ENCODE assay signal across 10 cellular contexts in the genomic region with DNA sequence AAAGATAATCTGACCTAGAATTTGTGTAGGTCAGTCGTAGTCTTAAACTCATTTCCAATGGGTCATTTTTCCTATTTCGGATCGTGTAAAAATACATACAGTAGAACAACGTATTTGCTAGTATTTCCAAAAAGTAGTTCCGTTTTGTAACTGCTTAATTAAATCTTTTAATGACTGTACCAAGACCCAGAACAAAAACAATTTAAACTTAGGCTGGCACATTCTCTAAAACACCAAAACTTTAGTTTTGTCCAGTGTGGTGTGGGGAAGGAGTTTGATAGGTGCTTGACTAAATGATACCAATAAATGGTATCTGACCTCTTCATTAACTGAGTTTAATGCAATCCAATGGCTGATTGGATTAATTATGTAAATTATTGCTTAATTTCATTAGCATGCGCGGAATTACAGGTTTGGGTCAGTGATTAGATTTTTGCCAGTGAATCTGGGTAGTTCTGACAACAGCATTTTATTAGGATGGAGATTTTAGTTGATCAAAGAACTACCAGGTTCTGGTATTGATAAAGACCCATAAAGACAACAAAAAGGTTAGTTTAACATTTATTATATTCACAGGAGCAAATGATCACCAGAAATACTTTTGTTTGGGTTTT. TPM values are rescaled to one million over a fixed set of nuclear protein-coding genes. Genes with fewer than 3 reads are reported as not detected.
DNase-seq lines count a peak whose midpoint lies in the region; ATAC-seq and TF ChIP-seq lines count a peak whose summit lies in the region.
"Had no signal": no experiment of that assay in that cellular context is flagged by ENCODE, and none has a peak within 500 bp of the region (broad histone marks: within the 10 kb centered on the region; RNA-seq: fewer than 3 reads in every experiment).

No MANE protein-coding gene starts in this region.

- no peak for TF ChIP-seq EP300 in ovary (IDR thresholded peaks at IDR 0.05)

- H3K36me3 ChIP-seq in duodenal mucosa (ENCODE audit: control insufficient read depth in 1 of 2, insufficient read depth in 2 of 2, low read length in 2 of 2) (no peaks in the 10 kb centered on the region), neuron (ENCODE audit: insufficient read depth, low read length) (no peaks in the 10 kb centered on the region), ovary (no peaks in the 10 kb centered on the region)

- WGBS in ovary, 3 donors = 43 to 50% (median 43%) methylated on average over 7 of the region's 7 CpGs

- peaks cover 16 to 24% of the 10 kb centered on the region in 2 donors for H3K4me1 ChIP-seq in duodenal mucosa (ENCODE audit: control insufficient read depth in 1 of 2, insufficient read depth in 2 of 2, low read length in 2 of 2)
- H3K4me1 ChIP-seq in neuron (ENCODE audit: insufficient read depth, low read length) = peaks cover 28% of the 10 kb centered on the region
- peaks cover 15% of the 10 kb centered on the region for H3K4me1 ChIP-seq in ovary (ENCODE audit: insufficient read depth)

- TF ChIP-seq POLR2A in NB4 (IDR thresholded peaks at IDR 0.05; ENCODE audit: extremely low read depth, insufficient read length) (no peak), ovary (IDR thresholded peaks at IDR 0.05) (no peak)

- H3K9ac ChIP-seq in duodenal mucosa (ENCODE audit: low read depth in 1 of 2, low read length in 2 of 2) = no peak overlapping the region

- H2AFZ ChIP-seq in neuron (ENCODE audit: low read depth, low read length) = peak overlapping the region; percentile 9

- H3K27ac ChIP-seq in duodenal mucosa (ENCODE audit: low read depth, low read length) (no peak overlapping the region), ovary (no peak overlapping the region)

- no peaks in the 10 kb centered on the region for H3K9me3 ChIP-seq in duodenal mucosa (ENCODE audit: control insufficient read depth in 1 of 2, low read length in 2 of 2)
- H3K9me3 ChIP-seq in neuron (ENCODE audit: low read length) = no peaks in the 10 kb centered on the region
- no peaks in the 10 kb centered on the region for H3K9me3 ChIP-seq in ovary

- intact Hi-C loops in ovary (cut with DNase I) = loop anchor here in 3 of 4 donors (10.0 kb wide), 4 partner anchors 377 to 737 kb away; no protein-coding TSS in a partner anchor

- H3K27me3 ChIP-seq in duodenal mucosa (ENCODE audit: control insufficient read depth in 1 of 2, insufficient read depth in 2 of 2, low read length in 2 of 2) = peaks cover 0 to 5% of the 10 kb centered on the region in 2 donors
- H3K27me3 ChIP-seq in neuron (ENCODE audit: insufficient read depth, low read length) = no peaks in the 10 kb centered on the region
- H3K27me3 ChIP-seq in ovary = no peaks in the 10 kb centered on the region

- DNase-seq in NB4 (ENCODE audit: low read depth) (peak; percentile 28), ovary (no peak), DMS 273 (lab: John Stamatoyannopoulos, UW; ENCODE audit: unreplicated experiment) (no peak)
- no peak for DNase-seq in activated CD4-positive, CD25-positive, alpha-beta regulatory T cell treated with anti-CD3 and anti-CD28 coated beads, Interleukin-2, amount 50 U/mL, for 72 hours

- no peak for TF ChIP-seq CTCF in NB4 (IDR thresholded peaks at IDR 0.05; ENCODE audit: low read depth, low read length)
- TF ChIP-seq CTCF in ovary (IDR thresholded peaks at IDR 0.05) = no peak

- H3K4me3 ChIP-seq in GM08714 (ENCODE audit: low read length) (peak overlapping the region; percentile 75), NB4 (ENCODE audit: low read depth, low read length) (peak overlapping the region; percentile 88), duodenal mucosa (ENCODE audit: low read depth in 1 of 2, low read length in 2 of 2) (peak overlapping the region; percentile 57 to 77), neuron (ENCODE audit: low read length) (peak overlapping the region; percentile 75), ovary (no peak overlapping the region)

- ATAC-seq in HG02588 (IDR thresholded peaks at IDR 0.05; ENCODE audit: unreplicated experiment) = no peak

RNA-seq across cellular contexts. Expression of a gene that starts 20.8 kb away (rescaled TPM):
- not detected for total RNA-seq in ovary
- not detected for polyA plus RNA-seq in ovary
- total RNA-seq: aorta, LHCN-M2 had no signal
- polyA plus RNA-seq: aorta had no signal
